8 cellular contexts compared by ENCODE assay signal in the genomic region with DNA sequence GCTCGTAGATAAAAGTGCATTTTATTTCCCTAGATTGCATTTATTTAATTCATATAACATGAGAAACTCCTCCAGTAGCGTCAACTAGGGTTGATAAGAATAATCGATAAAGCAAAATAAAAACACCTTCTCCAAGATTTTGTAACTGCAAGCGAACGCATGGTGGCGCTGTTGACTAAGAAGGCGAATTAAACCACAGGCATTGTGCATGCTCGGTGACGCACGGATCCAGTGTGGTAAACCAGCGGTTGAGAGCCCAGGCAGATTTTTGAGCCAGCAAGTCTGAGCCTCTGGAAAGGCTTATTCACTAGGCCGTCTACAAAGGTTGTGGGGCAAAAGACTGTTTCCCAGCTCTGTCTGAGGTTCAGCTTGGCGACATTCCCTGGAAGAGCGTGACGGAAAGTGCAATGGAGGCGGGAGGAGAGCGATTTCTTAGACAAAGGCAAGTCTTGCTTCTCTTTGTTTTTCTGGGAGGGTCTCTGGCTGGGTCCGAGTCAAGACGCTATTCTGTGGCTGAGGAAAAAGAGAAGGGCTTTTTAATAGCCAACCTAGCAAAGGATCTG.
DNase-seq lines count a peak whose midpoint lies in the region; ATAC-seq and TF ChIP-seq lines count a peak whose summit lies in the region.

A gene (plus strand): TSS at position 231 of the 563 bp plus-strand sequence. CDS start 177 bp downstream, at position 408.

- no peak within 1 kb of the TSS for H3K4me3 ChIP-seq in AG09309 (ENCODE audit: control insufficient read depth, low read depth, low read length)
- H3K4me3 ChIP-seq in HFF-Myc (replicated peaks; ENCODE audit: low read depth, low read length) = no peak within 1 kb of the TSS

- ATAC-seq in HG02981 (IDR thresholded peaks at IDR 0.05; ENCODE audit: unreplicated experiment) (no peak), HG03439 (IDR thresholded peaks at IDR 0.05; ENCODE audit: unreplicated experiment) (no peak)

- peak; percentile 32 for DNase-seq in AG09309 (ENCODE audit: low read depth)
- peak; percentile 3 for DNase-seq in HFF-Myc (ENCODE audit: extremely low read depth, low read depth)
- DNase-seq in activated CD4-positive, alpha-beta T cell treated with anti-CD3 and anti-CD28 coated beads, Interleukin-2, amount 50 U/mL, for 48 hours = peak; percentile 37 to 55
- DNase-seq in hepatic stellate cell (ENCODE audit: low spot score) = peak; percentile 22
- DNase-seq in stimulated activated CD8-positive, alpha-beta memory T cell treated with anti-CD3 and anti-CD28 coated beads, Interleukin-2, amount 100 ng/mL, for 48 hours (ENCODE audit: low read depth in 2 of 2) = peak; percentile 21 to 37
- DNase-seq in T-helper 9 cell = no peak

- TF ChIP-seq CTCF in AG09309 (IDR thresholded peaks at IDR 0.05; ENCODE audit: control insufficient read depth, insufficient read depth, low read depth, low read length, missing control alignments) (peak; percentile 47), HFF-Myc (IDR thresholded peaks at IDR 0.05; ENCODE audit: low read depth, low read length, missing control alignments) (peak; percentile 36)
